In the genomic region with DNA sequence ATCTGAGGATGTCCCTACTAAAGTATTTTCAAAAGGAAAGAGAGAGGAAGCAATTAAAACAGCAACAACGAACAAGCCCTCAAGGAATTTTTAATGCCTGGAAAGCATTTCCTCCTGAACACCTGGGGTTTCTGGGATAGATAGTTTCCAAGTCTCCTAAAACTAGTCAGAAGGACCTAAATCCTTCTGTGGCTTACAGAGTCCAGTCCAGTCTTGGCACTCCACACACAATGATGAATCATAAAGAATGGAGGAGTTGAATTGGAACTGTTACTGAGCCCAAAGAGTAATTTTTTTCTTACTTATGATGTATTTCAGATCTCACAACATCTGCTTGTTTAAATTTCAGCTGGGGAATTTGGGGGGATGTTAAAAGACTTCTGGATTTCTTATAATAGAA, we compare ENCODE assay signal across 14 cellular contexts.
DNase-seq lines count a peak whose midpoint lies in the region; ATAC-seq, FAIRE-seq and TF ChIP-seq lines count a peak whose summit lies in the region.
"Had no signal": no experiment of that assay in that cellular context is flagged by ENCODE, and none has a peak within 500 bp of the region (broad histone marks: within the 10 kb centered on the region; RNA-seq: fewer than 3 reads in every experiment).

No MANE protein-coding gene starts in this region.

- no peaks in the 10 kb centered on the region for H3K36me3 Mint-ChIP-seq in MCF 10A (ENCODE audit: insufficient read depth, unreplicated experiment)

- DNase-seq in MCF 10A (ENCODE audit: unreplicated experiment): peak; percentile 77
- DNase-seq in breast epithelium (ENCODE audit: low spot score in 2 of 2): no peak
- DNase-seq in amniotic stem cell (lab: John Stamatoyannopoulos, UW): peak; percentile 48
- DNase-seq in fibroblast of villous mesenchyme (ENCODE audit: low read depth): peak; percentile 21
- DNase-seq in urothelium cell line (ENCODE audit: low spot score): peak; percentile 29
- no peak for DNase-seq in HUDEP-2 (lab: John Stamatoyannopoulos, UW; ENCODE audit: unreplicated experiment in 76 of 76)
- DNase-seq: activated T-cell treated with anti-CD3 and anti-CD28 coated beads, Interleukin-2, amount 50 U/mL, for 4 hours; amygdala; mesendoderm; ovary had no signal

- H3K27me3 ChIP-seq in breast epithelium: no peaks in the 10 kb centered on the region
- H3K27me3 ChIP-seq: ovary, tibial nerve had no signal

- H3K27ac ChIP-seq in breast epithelium: no peak overlapping the region
- H3K27ac ChIP-seq: 22Rv1, ovary, tibial nerve had no signal

- intact Hi-C loops in MCF 10A (cut with micrococcal nuclease): no loop called here
- intact Hi-C loops in breast epithelium (cut with DNase I; ENCODE audit: low total_unique reads): no loop called here

- no peak for TF ChIP-seq POLR2A in breast epithelium (IDR thresholded peaks at IDR 0.05)

- no peak overlapping the region for H3K4me3 ChIP-seq in breast epithelium
- H3K4me3 ChIP-seq in fibroblast of villous mesenchyme (ENCODE audit: low read depth, low read length): no peak overlapping the region
- H3K4me3 ChIP-seq: ovary, tibial nerve had no signal

- TF ChIP-seq CTCF in MCF 10A (IDR thresholded peaks at IDR 0.05; ENCODE audit: unreplicated experiment): no peak
- TF ChIP-seq CTCF in breast epithelium (IDR thresholded peaks at IDR 0.05): no peak
- TF ChIP-seq CTCF in fibroblast of villous mesenchyme (IDR thresholded peaks at IDR 0.05; ENCODE audit: insufficient read depth, low read depth, low read length): no peak

- CTCF ChIA-PET in MCF 10A (lab: Yijun Ruan, JAX): interaction anchor here (0.6 to 0.7 kb wide), 2 partner anchors 579 to 609 kb away, joined by 3 to 4 read pairs; no protein-coding TSS in a partner anchor

- H3K27me3 Mint-ChIP-seq in MCF 10A (ENCODE audit: insufficient read depth, unreplicated experiment): no peaks in the 10 kb centered on the region

- peaks cover 36% of the 10 kb centered on the region for H3K4me1 Mint-ChIP-seq in MCF 10A (ENCODE audit: insufficient read depth, unreplicated experiment)

- no peaks in the 10 kb centered on the region for H3K9me3 Mint-ChIP-seq in MCF 10A (ENCODE audit: unreplicated experiment)
- H3K9me3 Mint-ChIP-seq: activated T-cell treated with anti-CD3 and anti-CD28 coated beads, Interleukin-2, amount 50 U/mL, for 4 hours had no signal

- H3K9me3 ChIP-seq in breast epithelium: no peaks in the 10 kb centered on the region
- H3K9me3 ChIP-seq: ovary, tibial nerve had no signal

- no peak for FAIRE-seq in urothelium cell line (lab: Jason Lieb, UNC)

- ATAC-seq in GM19455 (IDR thresholded peaks at IDR 0.05; ENCODE audit: unreplicated experiment) (no peak), HG02798 (IDR thresholded peaks at IDR 0.05; ENCODE audit: poor library complexity, unreplicated experiment) (no peak)
- ATAC-seq: activated T-cell treated with anti-CD3 and anti-CD28 coated beads, Interleukin-2, amount 50 U/mL, for 4 hours had no signal

- BruUV-seq in MCF 10A (replicated peaks; lab: Mats Ljungman, UMichigan): no TSS peak

- H3K4me1 ChIP-seq in breast epithelium: no peaks in the 10 kb centered on the region

- no peaks in the 10 kb centered on the region for H3K36me3 ChIP-seq in breast epithelium
- H3K36me3 ChIP-seq: ovary, tibial nerve had no signal

- no peak overlapping the region for H3K4me3 Mint-ChIP-seq in MCF 10A (ENCODE audit: unreplicated experiment)
- H3K4me3 Mint-ChIP-seq: activated T-cell treated with anti-CD3 and anti-CD28 coated beads, Interleukin-2, amount 50 U/mL, for 4 hours had no signal

- POLR2A ChIA-PET in MCF 10A (lab: Yijun Ruan, JAX): interaction anchor here (0.6 to 0.8 kb wide), 2 partner anchors 29 to 413 kb away, joined by 3 read pairs; no protein-coding TSS in a partner anchor

- H3K27ac Mint-ChIP-seq in MCF 10A (ENCODE audit: low read depth, unreplicated experiment): no peak overlapping the region

Comparison
In these comparisons a context has a peak if more than half of its experiments do, and no peak if none do; other contexts are left out.
1. DNase-seq: peak in MCF 10A (single experiment), amniotic stem cell (single experiment), fibroblast of villous mesenchyme (single experiment) and urothelium cell line (single experiment); none in breast epithelium (0 of 2) and HUDEP-2 (0 of 76).